ENCODE assay signal across 8 cellular contexts in genomic region chr5:95620030-95620869, GRCh38. TPM values are rescaled to one million over a fixed set of nuclear protein-coding genes. Genes with fewer than 3 reads are reported as not detected.
DNase-seq lines count a peak whose midpoint lies in the region; ATAC-seq and TF ChIP-seq lines count a peak whose summit lies in the region.

TSS of gene GPR150 (plus strand) at chr5:95620087. CDS start at chr5:95620276, 189 bp downstream.

- H3K4me3 Mint-ChIP-seq in MCF 10A (ENCODE audit: unreplicated experiment) (no peak within 1 kb of the TSS), nephron progenitor cell (peak within 1 kb of the TSS; percentile 84)

- H3K27me3 ChIP-seq in breast epithelium = no peaks in the 10 kb centered on the region
- H3K27me3 ChIP-seq in testis = no peaks in the 10 kb centered on the region

- no TSS peak for BruUV-seq in MCF 10A (replicated peaks; lab: Mats Ljungman, UMichigan)

- peak; percentile 45 for ATAC-seq in HG02884 (IDR thresholded peaks at IDR 0.05; ENCODE audit: unreplicated experiment)

- no peak within 1 kb of the TSS for H3K27ac ChIP-seq in breast epithelium
- H3K27ac ChIP-seq in testis = peak within 1 kb of the TSS in 1 of 2 donors; percentile 1

- intact Hi-C loops in breast epithelium (cut with DNase I; ENCODE audit: low total_unique reads) (no loop called here), MCF 10A (cut with micrococcal nuclease) (no loop called here), testis (cut with DNase I; ENCODE audit: low total_unique reads) (no loop called here)

- H3K9me3 ChIP-seq in breast epithelium (no peaks in the 10 kb centered on the region), testis (no peaks in the 10 kb centered on the region)

- no peak for DNase-seq in breast epithelium (ENCODE audit: low spot score in 2 of 2)
- no peak for DNase-seq in MCF 10A (ENCODE audit: unreplicated experiment)
- DNase-seq in NCI-H2227 (lab: John Stamatoyannopoulos, UW; ENCODE audit: unreplicated experiment) = peak; percentile 60
- peak; percentile 84 for DNase-seq in activated CD8-positive, alpha-beta memory T cell treated with anti-CD3 and anti-CD28 coated beads, Interleukin-2, amount 50 U/mL, for 48 hours
- peak; percentile 37 for DNase-seq in fibroblast of gingiva (ENCODE audit: low read depth)
- DNase-seq in nephron progenitor cell = peak; percentile 72
- DNase-seq in testis = peak; percentile 46

- TF ChIP-seq POLR2A in breast epithelium (IDR thresholded peaks at IDR 0.05) (no peak), testis (IDR thresholded peaks at IDR 0.05) (no peak)

- H3K9me3 Mint-ChIP-seq in MCF 10A (ENCODE audit: unreplicated experiment) = no peaks in the 10 kb centered on the region
- peaks cover 10% of the 10 kb centered on the region for H3K9me3 Mint-ChIP-seq in nephron progenitor cell

- CTCF ChIA-PET in MCF 10A (lab: Yijun Ruan, JAX) = interaction anchor here (0.5 kb wide), 1 partner anchor 33 kb away, joined by 3 read pairs; no protein-coding TSS in a partner anchor

- H3K36me3 Mint-ChIP-seq in MCF 10A (ENCODE audit: insufficient read depth, unreplicated experiment) = no peaks in the 10 kb centered on the region
- H3K36me3 Mint-ChIP-seq in nephron progenitor cell (ENCODE audit: low read depth) = no peaks in the 10 kb centered on the region

- H3K4me1 Mint-ChIP-seq in MCF 10A (ENCODE audit: insufficient read depth, unreplicated experiment) (peaks cover 9% of the 10 kb centered on the region), nephron progenitor cell (peaks cover 13% of the 10 kb centered on the region)

- H3K36me3 ChIP-seq in breast epithelium (no peaks in the 10 kb centered on the region), testis (ENCODE audit: low read depth, missing control alignments) (no peaks in the 10 kb centered on the region)

- no peak within 1 kb of the TSS for H3K27ac Mint-ChIP-seq in MCF 10A (ENCODE audit: low read depth, unreplicated experiment)
- no peak within 1 kb of the TSS for H3K27ac Mint-ChIP-seq in nephron progenitor cell

- POLR2A ChIA-PET in MCF 10A (lab: Yijun Ruan, JAX) = no interaction called here

- H3K27me3 Mint-ChIP-seq in MCF 10A (ENCODE audit: insufficient read depth, unreplicated experiment) (no peaks in the 10 kb centered on the region), nephron progenitor cell (ENCODE audit: low read depth, poor library complexity) (peaks cover 73% of the 10 kb centered on the region)

- H3K4me3 ChIP-seq in breast epithelium (peak within 1 kb of the TSS; percentile 55 to 74 (median 57)), testis (peak within 1 kb of the TSS; percentile 49 to 63)

- TF ChIP-seq CTCF in breast epithelium (IDR thresholded peaks at IDR 0.05) = no peak
- no peak for TF ChIP-seq CTCF in MCF 10A (IDR thresholded peaks at IDR 0.05; ENCODE audit: unreplicated experiment)
- TF ChIP-seq CTCF in nephron progenitor cell (IDR thresholded peaks at IDR 0.05) = no peak
- TF ChIP-seq CTCF in testis (IDR thresholded peaks at IDR 0.05) = no peak

- WGBS in testis, 2 donors = 0 to 1% methylated on average over 39 to 50 of the region's 85 CpGs

- peaks cover 0 to 4% of the 10 kb centered on the region in 2 donors for H3K4me1 ChIP-seq in breast epithelium
- no peaks in the 10 kb centered on the region for H3K4me1 ChIP-seq in testis

RNA-seq across cellular contexts. Expression of gene GPR150, which starts in this region (rescaled TPM):
- total RNA-seq in breast epithelium (1 to 10 TPM in 1 of 3 donors, under 1 TPM in 1, not detected in 1; 0.33 to 1.4 TPM), MCF 10A (2022) (not detected in 2 replicates), testis (under 1 TPM; 0.87 to 0.99 TPM)
- 0.45 TPM for polyA plus RNA-seq in testis (ENCODE audit: insufficient read depth, low read depth, low replicate concordance)

Comparison
In these comparisons a context has a peak if more than half of its experiments do, and no peak if none do; other contexts are left out.
1. Peak in DNase-seq and H3K4me3 ChIP-seq in testis; RNA of the gene not detected or under 1 TPM.
2. DNase-seq: peak in NCI-H2227 (single experiment), activated CD8-positive, alpha-beta memory T cell treated with anti-CD3 and anti-CD28 coated beads, Interleukin-2, amount 50 U/mL, for 48 hours (single experiment), fibroblast of gingiva (single experiment) and nephron progenitor cell (single experiment); none in breast epithelium (0 of 2) and MCF 10A (single experiment).